In genomic region chr14:38197761-38198345, GRCh38 we compare ENCODE assay signal across 27 cellular contexts. TPM values are rescaled to one million over a fixed set of nuclear protein-coding genes. Genes with fewer than 3 reads are reported as not detected.
DNase-seq lines count a peak whose midpoint lies in the region; ATAC-seq, FAIRE-seq and TF ChIP-seq lines count a peak whose summit lies in the region.
"Had no signal": no experiment of that assay in that cellular context is flagged by ENCODE, and none has a peak within 500 bp of the region (broad histone marks: within the 10 kb centered on the region; RNA-seq: fewer than 3 reads in every experiment).

No MANE protein-coding gene starts in this region.

- peak overlapping the region; percentile 51 for H2BK20ac ChIP-seq in IMR-90 (ENCODE audit: low read depth, low read length)

- no peak for TF ChIP-seq POLR2A in IMR-90 (IDR thresholded peaks at IDR 0.05; ENCODE audit: low read depth, low read length)

- H3K4me2 ChIP-seq in IMR-90 (ENCODE audit: low read depth, low read length) (no peak overlapping the region; the same call in 1 of the 2 replicates), astrocyte (ENCODE audit: low read length) (no peak overlapping the region), mesendoderm (ENCODE audit: low read length) (no peak overlapping the region)

- H3K9ac ChIP-seq in IMR-90 (ENCODE audit: low read depth, low read length) (no peak overlapping the region), astrocyte (ENCODE audit: low read length) (no peak overlapping the region), mesendoderm (ENCODE audit: low read length) (no peak overlapping the region)

- H3K4me3 ChIP-seq in IMR-90 (ENCODE audit: insufficient read depth, low read depth, low read length) (no peak overlapping the region), astrocyte (ENCODE audit: insufficient read depth, low read depth, low read length) (no peak overlapping the region), mesendoderm (ENCODE audit: low read length) (no peak overlapping the region)
- H3K4me3 ChIP-seq: GM12878 had no signal

- H3K4me1 ChIP-seq in IMR-90 (ENCODE audit: control insufficient read depth, insufficient read depth, low read length), result peaks cover 9% of the 10 kb centered on the region
- H3K4me1 ChIP-seq in astrocyte (ENCODE audit: insufficient read depth, low read length), result no peaks in the 10 kb centered on the region
- no peaks in the 10 kb centered on the region for H3K4me1 ChIP-seq in mesendoderm (ENCODE audit: control insufficient read depth, low read depth, low read length)

- no peak overlapping the region for H3K4me3 Mint-ChIP-seq in astrocyte (ENCODE audit: unreplicated experiment)
- H3K4me3 Mint-ChIP-seq: activated naive CD8-positive, alpha-beta T cell; activated T-helper 1 cell treated with anti-CD3 and anti-CD28 coated beads, Interleukin-12 subunit alpha, Interleukin-12 subunit beta, Interleukin-2, Interleukin-4 antibody, amounts not matched to agents 30 ng/mL and 10 ng/mL and 1 ng/mL, durations not matched to agents 14 hours and 24 hours and 36 hours; nephron progenitor cell; stimulated activated naive CD8-positive, alpha-beta T cell treated with anti-CD3 and anti-CD28 coated beads, Interleukin-15, amount 100 ng/mL, for 72 hours had no signal

- H4K91ac ChIP-seq in IMR-90 (ENCODE audit: insufficient read depth, low read depth, low read length), result peak overlapping the region; percentile 54; the same call in 1 of the 2 replicates

- no peak overlapping the region for H2BK15ac ChIP-seq in IMR-90 (ENCODE audit: low read depth, low read length)
- H2BK15ac ChIP-seq in mesendoderm (replicated peaks; ENCODE audit: low read depth), result no peak overlapping the region

- H2BK120ac ChIP-seq in IMR-90 (ENCODE audit: low read depth, low read length), result peak overlapping the region; percentile 36; the same call in 1 of the 2 replicates
- H2BK120ac ChIP-seq in mesendoderm (ENCODE audit: low read depth, low read length), result no peak overlapping the region

- H3K18ac ChIP-seq in IMR-90 (ENCODE audit: low read depth, low read length), result peak overlapping the region; percentile 29; the same call in 1 of the 2 replicates
- H3K18ac ChIP-seq in mesendoderm (ENCODE audit: low read length), result peak overlapping the region; percentile 51

- H4K20me1 ChIP-seq in IMR-90 (ENCODE audit: insufficient read depth, low read length), result no peaks in the 10 kb centered on the region
- no peaks in the 10 kb centered on the region for H4K20me1 ChIP-seq in astrocyte (ENCODE audit: insufficient read depth, low read length)

- H3K4ac ChIP-seq in IMR-90 (ENCODE audit: low read depth, low read length) (no peak overlapping the region), mesendoderm (ENCODE audit: low read depth, low read length) (no peak overlapping the region)

- H4K5ac ChIP-seq in IMR-90 (ENCODE audit: low read depth, low read length) (peak overlapping the region; percentile 71; the same call in 1 of the 2 replicates), mesendoderm (ENCODE audit: low read length) (no peak overlapping the region)

- peak overlapping the region; percentile 7; the same call in 1 of the 2 replicates for H3K14ac ChIP-seq in IMR-90 (replicated peaks; ENCODE audit: low read depth, low read length)

- H3K27ac ChIP-seq in IMR-90 (ENCODE audit: insufficient read depth, low read length) (no peak overlapping the region), astrocyte (ENCODE audit: low read depth, low read length) (no peak overlapping the region), mesendoderm (ENCODE audit: low read depth, low read length) (no peak overlapping the region), substantia nigra (ENCODE audit: low read depth, low read length, poor library complexity, severe bottlenecking) (no peak overlapping the region)

- H3K36me3 ChIP-seq in IMR-90 (ENCODE audit: control insufficient read depth, insufficient read depth, low read length), result no peaks in the 10 kb centered on the region
- no peaks in the 10 kb centered on the region for H3K36me3 ChIP-seq in astrocyte (ENCODE audit: insufficient read depth, low read length)
- H3K36me3 ChIP-seq in mesendoderm (ENCODE audit: control insufficient read depth, insufficient read depth, low read length), result no peaks in the 10 kb centered on the region

- H3K9me3 Mint-ChIP-seq in astrocyte (ENCODE audit: unreplicated experiment), result no peaks in the 10 kb centered on the region
- H3K9me3 Mint-ChIP-seq: activated T-helper 1 cell treated with anti-CD3 and anti-CD28 coated beads, Interleukin-12 subunit alpha, Interleukin-12 subunit beta, Interleukin-2, Interleukin-4 antibody, amounts not matched to agents 30 ng/mL and 10 ng/mL and 1 ng/mL, durations not matched to agents 14 hours and 24 hours and 36 hours; nephron progenitor cell; stimulated activated naive CD8-positive, alpha-beta T cell treated with anti-CD3 and anti-CD28 coated beads, Interleukin-15, amount 100 ng/mL, for 72 hours had no signal

- WGBS in IMR-90 (ENCODE audit: extremely low coverage in 2 of 2, insufficient read length in 1 of 2), 2 experiments, result no CpG with 5 or more reads among the region's 2 CpGs
- WGBS in mesendoderm (ENCODE audit: extremely low coverage, insufficient coverage, low lambda C conversion rate), result no CpG with 5 or more reads among the region's 2 CpGs

- no peaks in the 10 kb centered on the region for H3K27me3 ChIP-seq in IMR-90 (ENCODE audit: control insufficient read depth, insufficient read depth, low read length)
- no peaks in the 10 kb centered on the region for H3K27me3 ChIP-seq in astrocyte (ENCODE audit: insufficient read depth, low read length)
- no peaks in the 10 kb centered on the region for H3K27me3 ChIP-seq in mesendoderm (ENCODE audit: insufficient read depth, low read length, poor library complexity)

- FAIRE-seq in astrocyte (lab: Jason Lieb, UNC), result no peak
- FAIRE-seq: G401.6, GM12878 had no signal

- H2AK9ac ChIP-seq in IMR-90 (replicated peaks; ENCODE audit: low read depth, low read length, poor library complexity), result no peak overlapping the region

- H3K9me1 ChIP-seq in IMR-90 (ENCODE audit: insufficient read depth, low read length), result no peaks in the 10 kb centered on the region; the same call in 1 of the 2 replicates

- H3K79me1 ChIP-seq in IMR-90 (ENCODE audit: low read depth in 1 of 2, low read length in 2 of 2) (no peaks in the 10 kb centered on the region), mesendoderm (ENCODE audit: low read length) (no peaks in the 10 kb centered on the region)

- H3K27me3 Mint-ChIP-seq in astrocyte (ENCODE audit: low read depth, unreplicated experiment), result peaks cover 19% of the 10 kb centered on the region
- H3K27me3 Mint-ChIP-seq: activated naive CD8-positive, alpha-beta T cell; stimulated activated naive CD8-positive, alpha-beta T cell treated with anti-CD3 and anti-CD28 coated beads, Interleukin-15, amount 100 ng/mL, for 72 hours had no signal

- no peaks in the 10 kb centered on the region for H3K79me2 ChIP-seq in astrocyte (ENCODE audit: insufficient read depth, low read length)
- no peaks in the 10 kb centered on the region for H3K79me2 ChIP-seq in mesendoderm (ENCODE audit: control insufficient read depth, insufficient read depth, low read length)

- no peak overlapping the region for H3K27ac Mint-ChIP-seq in astrocyte (ENCODE audit: unreplicated experiment)
- H3K27ac Mint-ChIP-seq: activated naive CD8-positive, alpha-beta T cell; activated T-helper 1 cell treated with anti-CD3 and anti-CD28 coated beads, Interleukin-12 subunit alpha, Interleukin-12 subunit beta, Interleukin-2, Interleukin-4 antibody, amounts not matched to agents 30 ng/mL and 10 ng/mL and 1 ng/mL, durations not matched to agents 14 hours and 24 hours and 36 hours; nephron progenitor cell; progenitor cell of endocrine pancreas; stimulated activated naive CD8-positive, alpha-beta T cell treated with anti-CD3 and anti-CD28 coated beads, Interleukin-15, amount 100 ng/mL, for 72 hours had no signal

- CTCF ChIA-PET in IMR-90 (lab: Yijun Ruan, JAX), result interaction anchor here (0.6 to 2.1 kb wide), 15 partner anchors 10 to 628 kb away, joined by 3 to 10 read pairs (median 4); partner anchors contain the start of gene SSTR1

- TF ChIP-seq CTCF in IMR-90 (conservative IDR thresholded peaks at IDR 0.05; ENCODE audit: low read depth, low read length) (no peak), astrocyte (IDR thresholded peaks at IDR 0.05; ENCODE audit: insufficient read depth, low read depth, low read length) (no peak)

- H2AFZ ChIP-seq in IMR-90 (replicated peaks; ENCODE audit: low read length, poor library complexity) (no peak overlapping the region), astrocyte (ENCODE audit: low read depth, low read length) (no peak overlapping the region)

- no peak for ATAC-seq in IMR-90 (ENCODE audit: low read depth)
- no peak for ATAC-seq in GM21423 (IDR thresholded peaks at IDR 0.05; ENCODE audit: unreplicated experiment)
- no peak for ATAC-seq in HG03469 (IDR thresholded peaks at IDR 0.05; ENCODE audit: unreplicated experiment)
- ATAC-seq: GM12878 had no signal

- peaks cover 4% of the 10 kb centered on the region for H3K4me1 Mint-ChIP-seq in astrocyte (ENCODE audit: low read depth, unreplicated experiment)

- POLR2A ChIA-PET in IMR-90 (lab: Charles Lee; ENCODE audit: unreplicated experiment), result no interaction called here

- H3K56ac ChIP-seq in IMR-90 (ENCODE audit: extremely low read depth, insufficient read depth, low read length) (no peak overlapping the region), mesendoderm (ENCODE audit: low read length) (no peak overlapping the region)

- no peak overlapping the region for H3K23ac ChIP-seq in IMR-90 (ENCODE audit: low read depth, low read length)
- no peak overlapping the region for H3K23ac ChIP-seq in mesendoderm (ENCODE audit: low read length)

- H3K9me3 ChIP-seq in IMR-90 (ENCODE audit: control insufficient read depth, insufficient read depth, low read length) (no peaks in the 10 kb centered on the region), astrocyte (ENCODE audit: insufficient read depth, low read depth, low read length) (no peaks in the 10 kb centered on the region)

- H4K8ac ChIP-seq in IMR-90 (ENCODE audit: low read depth in 2 of 2, low read length in 2 of 2) (peak overlapping the region in 1 of 2 experiments; percentile 1; a peak in 1 of 4 replicates), mesendoderm (ENCODE audit: low read depth, low read length) (no peak overlapping the region)

- TF ChIP-seq RAD21 in IMR-90 (IDR thresholded peaks at IDR 0.05; ENCODE audit: low read length), result no peak

- in situ Hi-C loops in IMR-90 (cut with MboI; ENCODE audit: low sequenced_read_pairs), result no loop called here

- intact Hi-C loops in IMR-90 (cut with micrococcal nuclease), result loop anchor here (1.0 to 5.0 kb wide), 5 partner anchors 56 to 669 kb away; no protein-coding TSS in a partner anchor
- intact Hi-C loops in head of caudate nucleus (cut with DNase I), result no loop called here

- DNase-seq in GM03348 (ENCODE audit: low spot score) (peak; percentile 64), IMR-90 (peak; percentile 65), astrocyte (ENCODE audit: low read depth) (peak; percentile 69), mesendoderm (no peak), head of caudate nucleus (no peak), substantia nigra (lab: John Stamatoyannopoulos, UW) (no peak)
- DNase-seq: activated CD4-positive, CD25-positive, alpha-beta regulatory T cell treated with anti-CD3 and anti-CD28 coated beads, Interleukin-2, amount 50 U/mL, for 72 hours; Calu3; GOT3; NCI-H1092; NCI-H2081 treated with DMSO at 0.1 percent for 48 hours; nephron progenitor cell; stimulated activated CD4-positive, alpha-beta T cell treated with anti-CD3 and anti-CD28 coated beads, Interleukin-4, amount 100 ng/mL, for 1 hour; stimulated activated naive CD8-positive, alpha-beta T cell treated with anti-CD3 and anti-CD28 coated beads, Interleukin-15, amount 100 ng/mL, for 72 hours; T-helper 9 cell had no signal

- H3K36me3 Mint-ChIP-seq in astrocyte (ENCODE audit: low read depth, unreplicated experiment), result no peaks in the 10 kb centered on the region
- H3K36me3 Mint-ChIP-seq: activated naive CD8-positive, alpha-beta T cell had no signal

- dilution Hi-C loops in IMR-90 (cut with HindIII; ENCODE audit: low sequenced_read_pairs, unreplicated experiment), result no loop called here

- H2BK5ac ChIP-seq in IMR-90 (ENCODE audit: low read depth, low read length, poor library complexity, severe bottlenecking), result peak overlapping the region; percentile 42
- H2BK5ac ChIP-seq in mesendoderm (ENCODE audit: low read length), result no peak overlapping the region

- no TSS peak for BruUV-seq in IMR-90 (replicated peaks; lab: Mats Ljungman, UMichigan)

- H2AK5ac ChIP-seq in IMR-90 (ENCODE audit: low read depth, low read length), result no peak overlapping the region; the same call in 1 of the 2 replicates
- H2AK5ac ChIP-seq in mesendoderm (ENCODE audit: low read length), result no peak overlapping the region

RNA-seq across cellular contexts. Expression of gene SSTR1, which starts 9.9 kb away (rescaled TPM):
- 1.1 and 1.4 TPM in 2 replicates for total RNA-seq in IMR-90 (2012; rRNA removed)
- 5.5 and 5.6 TPM in 2 replicates for polyA plus RNA-seq in IMR-90 (2012; rRNA removed)
- 3.2 and 4.9 TPM in 2 replicates for polyA plus RNA-seq in IMR-90 (2012; cell fraction: cytosol; rRNA removed)
- 4.7 and 4.8 TPM in 2 replicates for polyA plus RNA-seq in IMR-90 (2012; cell fraction: nucleus; rRNA removed; ENCODE audit: low replicate concordance)
- total RNA-seq in astrocyte, result not detected in 2 replicates
- 0.74 TPM for polyA plus RNA-seq in mesendoderm (2013, experiment 1 of 2)
- 0.78 TPM for polyA plus RNA-seq in mesendoderm (2013, experiment 2 of 2)
- total RNA-seq: activated CD8-positive, alpha-beta memory T cell treated with anti-CD3 and anti-CD28 coated beads for 36 hours; activated T-helper 1 cell treated with anti-CD3 and anti-CD28 coated beads, Interleukin-12 subunit alpha, Interleukin-12 subunit beta, Interleukin-2, Interleukin-4 antibody, amounts not matched to agents 30 ng/mL and 10 ng/mL and 1 ng/mL, durations not matched to agents 14 hours and 24 hours and 36 hours; GM12878; NCI-H460; SK-MEL-5 had no signal

RNA-seq across cellular contexts. Expression of gene CLEC14A, which starts 58.0 kb away (rescaled TPM):
- total RNA-seq in IMR-90 (2012; rRNA removed) (2.8 and 3.0 TPM in 2 replicates), astrocyte (not detected in 2 replicates)
- 5.7 and 6.2 TPM in 2 replicates for polyA plus RNA-seq in IMR-90 (2012; rRNA removed)
- 4.6 and 5.4 TPM in 2 replicates for polyA plus RNA-seq in IMR-90 (2012; cell fraction: cytosol; rRNA removed)
- polyA plus RNA-seq in IMR-90 (2012; cell fraction: nucleus; rRNA removed; ENCODE audit: low replicate concordance), result 1.4 and 2.9 TPM in 2 replicates
- 0.24 TPM for polyA plus RNA-seq in mesendoderm (2013, experiment 1 of 2)
- polyA plus RNA-seq in mesendoderm (2013, experiment 2 of 2), result 0.24 TPM
- total RNA-seq: activated CD8-positive, alpha-beta memory T cell treated with anti-CD3 and anti-CD28 coated beads for 36 hours; activated T-helper 1 cell treated with anti-CD3 and anti-CD28 coated beads, Interleukin-12 subunit alpha, Interleukin-12 subunit beta, Interleukin-2, Interleukin-4 antibody, amounts not matched to agents 30 ng/mL and 10 ng/mL and 1 ng/mL, durations not matched to agents 14 hours and 24 hours and 36 hours; Calu3; epithelial cell of proximal tubule; GM12878; LHCN-M2; NCI-H460; SK-MEL-5 had no signal
- polyA plus RNA-seq: GM12878 had no signal

Comparison
In these comparisons a context has a peak if more than half of its experiments do, and no peak if none do; other contexts are left out.
1. DNase-seq: peak in GM03348 (single experiment), IMR-90 (single experiment) and astrocyte (single experiment); none in mesendoderm (single experiment), head of caudate nucleus (0 of 42) and substantia nigra (0 of 49).